In genomic region chr17:81057079-81057730, GRCh38 we compare ENCODE assay signal across 9 cellular contexts. TPM values are rescaled to one million over a fixed set of nuclear protein-coding genes. Genes with fewer than 3 reads are reported as not detected.
DNase-seq lines count a peak whose midpoint lies in the region; ATAC-seq, FAIRE-seq and TF ChIP-seq lines count a peak whose summit lies in the region.
"Had no signal": no experiment of that assay in that cellular context is flagged by ENCODE, and none has a peak within 500 bp of the region (broad histone marks: within the 10 kb centered on the region; RNA-seq: fewer than 3 reads in every experiment).

No MANE protein-coding gene starts in this region.

- no peak overlapping the region for H3K4me3 Mint-ChIP-seq in Calu3 (ENCODE audit: low read depth, unreplicated experiment)
- no peak overlapping the region for H3K4me3 Mint-ChIP-seq in effector memory CD8-positive, alpha-beta T cell

- H3K27ac ChIP-seq in pancreas = no peak overlapping the region

- WGBS in pancreas, 2 donors = 66 to 69% methylated on average over 14 of the region's 14 CpGs

- H3K27ac Mint-ChIP-seq in Calu3 (ENCODE audit: unreplicated experiment) = no peak overlapping the region
- H3K27ac Mint-ChIP-seq in effector memory CD8-positive, alpha-beta T cell = peak overlapping the region in 1 of 2 donors; percentile 65

- no peaks in the 10 kb centered on the region for H3K36me3 ChIP-seq in pancreas

- H3K36me3 Mint-ChIP-seq in Calu3 (ENCODE audit: insufficient read depth, unreplicated experiment) = peaks cover under 1% of the 10 kb centered on the region
- H3K36me3 Mint-ChIP-seq in effector memory CD8-positive, alpha-beta T cell (ENCODE audit: insufficient read depth) = peaks cover 17% of the 10 kb centered on the region

- intact Hi-C loops in Calu3 (cut with micrococcal nuclease; ENCODE audit: unreplicated experiment) = no loop called here
- intact Hi-C loops in pancreas (cut with DNase I) = no loop called here

- H3K9me3 Mint-ChIP-seq in Calu3 (ENCODE audit: low read depth, unreplicated experiment) = no peaks in the 10 kb centered on the region
- no peaks in the 10 kb centered on the region for H3K9me3 Mint-ChIP-seq in effector memory CD8-positive, alpha-beta T cell

- TF ChIP-seq CTCF in Calu3 (IDR thresholded peaks at IDR 0.05; ENCODE audit: unreplicated experiment) = no peak
- no peak for TF ChIP-seq CTCF in fibroblast of villous mesenchyme (IDR thresholded peaks at IDR 0.05; ENCODE audit: insufficient read depth, low read depth, low read length)
- TF ChIP-seq CTCF in pancreas (IDR thresholded peaks at IDR 0.05) = no peak

- H3K27me3 Mint-ChIP-seq in Calu3 (ENCODE audit: unreplicated experiment) = no peaks in the 10 kb centered on the region
- H3K27me3 Mint-ChIP-seq in effector memory CD8-positive, alpha-beta T cell = no peaks in the 10 kb centered on the region

- H3K4me3 ChIP-seq in fibroblast of villous mesenchyme (ENCODE audit: low read depth, low read length) (no peak overlapping the region), pancreas (no peak overlapping the region)

- ATAC-seq in SK-N-SH treated with all-trans-retinoic acid at 6 μM for 48 hours (peak; percentile 15; the same call in 2 of the 3 replicates), pancreas (peak in 3 of 4 donors; percentile 21 to 70 (median 69)), GM19463 (IDR thresholded peaks at IDR 0.05; ENCODE audit: unreplicated experiment) (no peak)
- ATAC-seq in effector memory CD8-positive, alpha-beta T cell (replicated peaks) = no peak

- no peaks in the 10 kb centered on the region for H3K27me3 ChIP-seq in pancreas

- H3K4me1 Mint-ChIP-seq in Calu3 (ENCODE audit: low read depth, unreplicated experiment) = peaks cover 2% of the 10 kb centered on the region
- no peaks in the 10 kb centered on the region for H3K4me1 Mint-ChIP-seq in effector memory CD8-positive, alpha-beta T cell (ENCODE audit: low read depth in 2 of 2)

- FAIRE-seq in pancreas (lab: Jason Lieb, UNC) = no peak

- CTCF ChIA-PET in Calu3 (lab: Charles Lee) = interaction anchor here (0.6 to 1.2 kb wide), 4 partner anchors 15 to 789 kb away, joined by 3 to 7 read pairs (median 4); no protein-coding TSS in a partner anchor

- DNase-seq in Calu3 = peak; percentile 82
- DNase-seq in fibroblast of villous mesenchyme (ENCODE audit: low read depth) = peak; percentile 82
- no peak for DNase-seq in pancreas
- DNase-seq in effector memory CD8-positive, alpha-beta T cell = no peak
- no peak for DNase-seq in stimulated activated CD4-positive, alpha-beta T cell treated with anti-CD3 and anti-CD28 coated beads, Interleukin-2, amount 100 ng/mL, for 48 hours
- no peak for DNase-seq in SKM-1 (lab: John Stamatoyannopoulos, UW; ENCODE audit: unreplicated experiment)
- DNase-seq: T-helper 2 cell had no signal

- no TSS peak for BruUV-seq in Calu3 (replicated peaks; lab: Mats Ljungman, UMichigan)

- H3K4me1 ChIP-seq in pancreas = no peaks in the 10 kb centered on the region

- H3K9me3 ChIP-seq in pancreas = no peaks in the 10 kb centered on the region

TF ChIP-seq in SK-N-SH treated with all-trans-retinoic acid at 6 μM for 48 hours, 23 proteins besides CTCF, POLR2A, EP300 and RAD21:
- TF ChIP-seq ARNTL (CRISPR knock-in tag; IDR thresholded peaks at IDR 0.05; ENCODE audit: borderline replicate concordance, low read depth) (no peak), ZNF8 (CRISPR knock-in tag; IDR thresholded peaks at IDR 0.05) (no peak), BACH2 (CRISPR knock-in tag; IDR thresholded peaks at IDR 0.05; ENCODE audit: borderline replicate concordance) (no peak), OSR1 (CRISPR knock-in tag; IDR thresholded peaks at IDR 0.05) (no peak), ZFP3 (CRISPR knock-in tag; IDR thresholded peaks at IDR 0.05) (no peak), ESRRG (CRISPR knock-in tag; IDR thresholded peaks at IDR 0.05) (no peak), ISL1 (CRISPR knock-in tag; IDR thresholded peaks at IDR 0.05) (no peak), ZC3H10 (CRISPR knock-in tag; IDR thresholded peaks at IDR 0.05) (no peak), SNAI2 (CRISPR knock-in tag; IDR thresholded peaks at IDR 0.05) (no peak)
TF ChIP-seq in SK-N-SH treated with all-trans-retinoic acid at 6 μM for 48 hours: peak in this region for 0.

RNA-seq across cellular contexts. Expression of gene BAIAP2, which starts 22.3 kb away (rescaled TPM):
- total RNA-seq in Calu3 (2022) (58.0 and 58.8 TPM in 2 replicates), fibroblast of villous mesenchyme (12.6 and 25.0 TPM in 2 replicates), pancreas (10 to 100 TPM in 3 of 6 donors, 1 to 10 TPM in 3; 4.7 to 13.2 (median 8.6) TPM)
- polyA plus RNA-seq in pancreas = 10 to 100 TPM; 11.6 to 16.4 TPM

Comparison
In these comparisons a context has a peak if more than half of its experiments do, and no peak if none do; other contexts are left out.
1. DNase-seq: peak in Calu3 (single experiment) and fibroblast of villous mesenchyme (single experiment); none in pancreas (0 of 6), effector memory CD8-positive, alpha-beta T cell (0 of 3), stimulated activated CD4-positive, alpha-beta T cell treated with anti-CD3 and anti-CD28 coated beads, Interleukin-2, amount 100 ng/mL, for 48 hours (0 of 2) and SKM-1 (single experiment).
2. ATAC-seq: peak in SK-N-SH treated with all-trans-retinoic acid at 6 μM for 48 hours (single experiment) and pancreas (3 of 4); none in effector memory CD8-positive, alpha-beta T cell (single experiment) and GM19463 (single experiment).